1 cellular context compared by ENCODE assay signal in genomic region chr6:641225-641985, GRCh38.
TF ChIP-seq lines count a peak whose summit lies in the region.

No MANE protein-coding gene starts in this region.

TF ChIP-seq in GM23338, 12 proteins besides CTCF, POLR2A, EP300 and RAD21 (continued from another document):
- no peak for TF ChIP-seq ZNF462 (CRISPR knock-in tag; IDR thresholded peaks at IDR 0.05)
- no peak for TF ChIP-seq POLR2AphosphoS5 (IDR thresholded peaks at IDR 0.05; ENCODE audit: low read depth)
- no peak for TF ChIP-seq STAT1 (IDR thresholded peaks at IDR 0.05; ENCODE audit: unreplicated experiment)
- no peak for TF ChIP-seq ETS1 (IDR thresholded peaks at IDR 0.05)
- TF ChIP-seq ZNF331 (CRISPR knock-in tag; IDR thresholded peaks at IDR 0.05; ENCODE audit: low read depth): no peak
- TF ChIP-seq EZH2phosphoT487 (IDR thresholded peaks at IDR 0.05; ENCODE audit: unreplicated experiment): no peak
TF ChIP-seq in GM23338: peak in this region for 0.
